ENCODE assay signal across 25 cellular contexts in the genomic region with DNA sequence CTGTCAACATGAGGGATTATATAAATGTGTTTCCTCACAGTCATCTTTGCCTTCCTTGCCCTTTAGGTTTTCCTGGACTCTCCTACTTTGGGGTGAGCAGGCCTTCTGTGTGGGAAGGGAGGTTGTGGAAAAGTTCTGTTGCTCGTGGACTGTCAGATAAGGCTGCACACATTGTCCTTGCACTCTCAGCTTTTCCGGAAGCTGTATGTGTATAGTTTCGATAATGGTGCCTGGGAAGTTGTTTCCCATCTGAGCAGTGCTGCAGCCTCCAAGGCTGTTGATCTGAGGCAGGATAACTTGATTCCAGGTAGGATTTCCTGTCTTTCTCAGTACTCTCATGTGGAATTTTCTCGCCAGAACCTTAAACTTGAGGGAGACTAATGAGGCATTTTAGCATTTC.
"Had no signal": no experiment of that assay in that cellular context is flagged by ENCODE, and none has a peak within 500 bp of the region (broad histone marks: within the 10 kb centered on the region; RNA-seq: fewer than 3 reads in every experiment).

No MANE protein-coding gene starts in this region.

- H3K27me3 Mint-ChIP-seq: dendritic cell treated with granulocyte-macrophage colony-stimulating factor and Interleukin-4, amounts not matched to agents 40 ng/mL and 50 ng/mL, for 4 days; progenitor cell of endocrine pancreas; stimulated activated naive B cell treated with anti-CD40 and anti-IgM and Interleukin-4, amounts not matched to agents 10 μg/mL and 1 μg/mL and 100 μg/mL, for 72 hours had no signal

- H3K4me1 ChIP-seq: breast epithelium, thyroid gland, upper lobe of left lung, vagina had no signal

- H3K4me1 Mint-ChIP-seq: activated CD4-positive, alpha-beta T cell treated with anti-CD3 and anti-CD28 coated beads for 36 hours; mesothelial cell of epicardium; naive B cell; nephron progenitor cell; stimulated activated naive B cell treated with anti-CD40 and anti-IgM and Interleukin-4, amounts not matched to agents 10 μg/mL and 1 μg/mL and 100 μg/mL, for 72 hours had no signal

- DNase-seq: activated CD4-positive, alpha-beta T cell treated with anti-CD3 and anti-CD28 coated beads for 36 hours; activated CD4-positive, alpha-beta T cell treated with anti-CD3 and anti-CD28 coated beads, Interleukin-2, amount 50 U/mL, for 4 hours; activated CD4-positive, CD25-positive, alpha-beta regulatory T cell; activated naive CD4-positive, alpha-beta T cell; activated T-cell treated with anti-CD3 and anti-CD28 coated beads for 4 hours; activated T-cell treated with anti-CD3 and anti-CD28 coated beads, Interleukin-2, amount 50 U/mL, for 72 hours; central memory CD4-positive, alpha-beta T cell; effector CD4-positive, alpha-beta T cell; left ventricle myocardium inferior; naive B cell; nephron progenitor cell; stimulated activated CD4-positive, alpha-beta T cell treated with anti-CD3 and anti-CD28 coated beads, Interleukin-15, amount 100 ng/mL, for 24 hours; stimulated activated CD4-positive, alpha-beta T cell treated with anti-CD3 and anti-CD28 coated beads, Interleukin-2, amount 100 ng/mL, for 24 hours; stimulated activated naive B cell treated with anti-CD40 and anti-IgM and Interleukin-4, amounts not matched to agents 10 μg/mL and 1 μg/mL and 100 μg/mL, for 72 hours; stomach; thyroid gland; upper lobe of left lung had no signal

- ATAC-seq: activated CD4-positive, alpha-beta T cell treated with anti-CD3 and anti-CD28 coated beads for 36 hours; activated naive CD4-positive, alpha-beta T cell treated with anti-CD3 and anti-CD28 coated beads, Interleukin-2, amount 50 U/mL, for 72 hours; activated T-cell treated with anti-CD3 and anti-CD28 coated beads, Interleukin-2, amount 50 U/mL, for 72 hours; stimulated activated naive B cell treated with anti-CD40 and anti-IgM and Interleukin-4, amounts not matched to agents 10 μg/mL and 1 μg/mL and 100 μg/mL, for 72 hours had no signal

- H3K4me3 ChIP-seq: breast epithelium, left ventricle myocardium inferior, lung, stomach, thyroid gland, upper lobe of left lung, vagina had no signal

- H3K9me3 Mint-ChIP-seq: activated naive CD4-positive, alpha-beta T cell treated with anti-CD3 and anti-CD28 coated beads, Interleukin-2, amount 50 U/mL, for 72 hours; activated T-cell treated with anti-CD3 and anti-CD28 coated beads, Interleukin-2, amount 50 U/mL, for 72 hours; mesothelial cell of epicardium; naive B cell; nephron progenitor cell; stimulated activated naive B cell treated with anti-CD40 and anti-IgM and Interleukin-4, amounts not matched to agents 10 μg/mL and 1 μg/mL and 100 μg/mL, for 72 hours had no signal

- H3K27me3 ChIP-seq: breast epithelium, neutrophil, stomach, thyroid gland, upper lobe of left lung, vagina had no signal

- H3K27ac ChIP-seq: breast epithelium, left ventricle myocardium inferior, neutrophil, stomach, thyroid gland, upper lobe of left lung, vagina had no signal

- H3K4me3 Mint-ChIP-seq: activated CD4-positive, alpha-beta T cell treated with anti-CD3 and anti-CD28 coated beads for 36 hours; activated T-cell treated with anti-CD3 and anti-CD28 coated beads, Interleukin-2, amount 50 U/mL, for 72 hours; dendritic cell treated with granulocyte-macrophage colony-stimulating factor and Interleukin-4, amounts not matched to agents 40 ng/mL and 50 ng/mL, for 4 days; mesothelial cell of epicardium; naive B cell; nephron progenitor cell; stimulated activated naive B cell treated with anti-CD40 and anti-IgM and Interleukin-4, amounts not matched to agents 10 μg/mL and 1 μg/mL and 100 μg/mL, for 72 hours had no signal

- H3K27ac Mint-ChIP-seq: activated CD4-positive, alpha-beta T cell treated with anti-CD3 and anti-CD28 coated beads for 36 hours; activated naive CD4-positive, alpha-beta T cell treated with anti-CD3 and anti-CD28 coated beads, Interleukin-2, amount 50 U/mL, for 72 hours; activated T-cell treated with anti-CD3 and anti-CD28 coated beads, Interleukin-2, amount 50 U/mL, for 72 hours; dendritic cell treated with granulocyte-macrophage colony-stimulating factor and Interleukin-4, amounts not matched to agents 40 ng/mL and 50 ng/mL, for 4 days; mesothelial cell of epicardium; naive B cell; nephron progenitor cell; progenitor cell of endocrine pancreas; stimulated activated naive B cell treated with anti-CD40 and anti-IgM and Interleukin-4, amounts not matched to agents 10 μg/mL and 1 μg/mL and 100 μg/mL, for 72 hours had no signal

- H3K36me3 ChIP-seq: breast epithelium, left ventricle myocardium inferior, neutrophil, stomach, thyroid gland, upper lobe of left lung, vagina had no signal

- H3K36me3 Mint-ChIP-seq: activated naive CD4-positive, alpha-beta T cell treated with anti-CD3 and anti-CD28 coated beads, Interleukin-2, amount 50 U/mL, for 72 hours; mesothelial cell of epicardium; naive B cell; stimulated activated naive B cell treated with anti-CD40 and anti-IgM and Interleukin-4, amounts not matched to agents 10 μg/mL and 1 μg/mL and 100 μg/mL, for 72 hours had no signal
